In genomic region chr5:126594077-126594476, GRCh38 we compare ENCODE assay signal across 8 cellular contexts. TPM values are rescaled to one million over a fixed set of nuclear protein-coding genes. Genes with fewer than 3 reads are reported as not detected.
DNase-seq lines count a peak whose midpoint lies in the region; ATAC-seq, FAIRE-seq and TF ChIP-seq lines count a peak whose summit lies in the region.

No MANE protein-coding gene starts in this region.

- POLR2A ChIA-PET in GM12878 (lab: Charles Lee): interaction anchor here (0.6 to 0.7 kb wide), 2 partner anchors 79 to 231 kb away, joined by 3 to 5 read pairs; no protein-coding TSS in a partner anchor

- no peaks in the 10 kb centered on the region; the same call in 2 of the 3 replicates for H3K9me3 ChIP-seq in GM12878 (replicated peaks; ENCODE audit: control insufficient read depth, insufficient read depth, low read length)
- H3K9me3 ChIP-seq in lower lobe of right lung: no peaks in the 10 kb centered on the region
- H3K9me3 ChIP-seq in upper lobe of left lung: no peaks in the 10 kb centered on the region

- SMC1A ChIA-PET in GM12878 (lab: Charles Lee; ENCODE audit: uncharacterized antibody, unreplicated experiment): no interaction called here

- RAD21 ChIA-PET in GM12878 (lab: Charles Lee; ENCODE audit: unreplicated experiment): no interaction called here

- H3K27me3 ChIP-seq in GM12878 (replicated peaks in 1 of 2; ENCODE audit: control insufficient read depth in 2 of 2, insufficient read depth in 2 of 2, low read length in 1 of 2): peaks cover 0 to 2% of the 10 kb centered on the region in 2 experiments; a peak in 3 of 4 replicates
- no peaks in the 10 kb centered on the region for H3K27me3 ChIP-seq in lower lobe of right lung (ENCODE audit: low read depth)
- no peaks in the 10 kb centered on the region for H3K27me3 ChIP-seq in upper lobe of left lung

- in situ Hi-C loops in GM12878 (cut with MboI): no loop called here

- BruUV-seq in GM12878 (replicated peaks; lab: Mats Ljungman, UMichigan): no TSS peak

- no peaks in the 10 kb centered on the region for H3K4me1 ChIP-seq in GM12878 (ENCODE audit: control insufficient read depth, insufficient read depth, low read length)
- peaks cover 13% of the 10 kb centered on the region for H3K4me1 ChIP-seq in lower lobe of right lung
- peaks cover 3 to 27% (median 12%) of the 10 kb centered on the region in 4 donors for H3K4me1 ChIP-seq in upper lobe of left lung

- TF ChIP-seq CTCF in GM12878 (IDR thresholded peaks at IDR 0.05 in 2 of 3, conservative IDR thresholded peaks at IDR 0.05 in 1 of 3; ENCODE audit: control insufficient read depth in 2 of 3, extremely low read depth in 1 of 3, insufficient read depth in 1 of 3, low read depth in 3 of 3, low read length in 3 of 3): no peak
- no peak for TF ChIP-seq CTCF in lower lobe of right lung (IDR thresholded peaks at IDR 0.05)
- TF ChIP-seq CTCF in upper lobe of left lung (IDR thresholded peaks at IDR 0.05): no peak

- intact Hi-C loops in activated naive CD4-positive, alpha-beta T cell treated with anti-CD3 and anti-CD28 coated beads for 36 hours (cut with micrococcal nuclease): no loop called here
- intact Hi-C loops in GM12878 (cut with micrococcal nuclease; ENCODE audit: unreplicated experiment) (no loop called here), lower lobe of right lung (cut with DNase I) (no loop called here)

- no peaks in the 10 kb centered on the region for H3K9me3 Mint-ChIP-seq in activated naive CD4-positive, alpha-beta T cell treated with anti-CD3 and anti-CD28 coated beads for 36 hours

- no peaks in the 10 kb centered on the region for H3K36me3 Mint-ChIP-seq in activated naive CD4-positive, alpha-beta T cell treated with anti-CD3 and anti-CD28 coated beads for 36 hours (ENCODE audit: low read depth)

- FAIRE-seq in GM12878 (lab: Jason Lieb, UNC) (no peak), GM12892 (lab: Jason Lieb, UNC) (no peak)

- H3K4me3 ChIP-seq in GM12878 (peak overlapping the region; percentile 12; the same call in 1 of the 2 replicates), lower lobe of right lung (peak overlapping the region; percentile 78), upper lobe of left lung (peak overlapping the region in 3 of 4 donors; percentile 56 to 77 (median 75))

- no peak overlapping the region for H3K27ac Mint-ChIP-seq in activated naive CD4-positive, alpha-beta T cell treated with anti-CD3 and anti-CD28 coated beads for 36 hours

- peaks cover 6% of the 10 kb centered on the region for H3K27me3 Mint-ChIP-seq in activated naive CD4-positive, alpha-beta T cell treated with anti-CD3 and anti-CD28 coated beads for 36 hours (ENCODE audit: low read depth)

- H2AFZ ChIP-seq in GM12878 (ENCODE audit: control insufficient read depth, low read depth, low read length): no peak overlapping the region

- no peak overlapping the region for H3K4me2 ChIP-seq in GM12878 (ENCODE audit: control insufficient read depth, insufficient read depth)

- no peak for TF ChIP-seq EP300 in GM12878 (IDR thresholded peaks at IDR 0.05; ENCODE audit: borderline replicate concordance in 1 of 2, control insufficient read depth in 1 of 2, low read depth in 2 of 2, low read length in 2 of 2)
- TF ChIP-seq EP300 in upper lobe of left lung (IDR thresholded peaks at IDR 0.05): no peak

- CTCF ChIA-PET in activated naive CD4-positive, alpha-beta T cell treated with anti-CD3 and anti-CD28 coated beads for 36 hours (lab: Charles Lee): interaction anchor here (1.1 to 1.6 kb wide), 3 partner anchors 10 to 257 kb away, joined by 3 to 4 read pairs (median 3); no protein-coding TSS in a partner anchor
- CTCF ChIA-PET in GM12878 (lab: Yijun Ruan, JAX): interaction anchor here (0.6 to 1.5 kb wide), 3 partner anchors 10 to 217 kb away, joined by 3 to 4 read pairs (median 3); no protein-coding TSS in a partner anchor

- peaks cover 6% of the 10 kb centered on the region for H3K4me1 Mint-ChIP-seq in activated naive CD4-positive, alpha-beta T cell treated with anti-CD3 and anti-CD28 coated beads for 36 hours (ENCODE audit: low read depth)

- no peak for TF ChIP-seq RAD21 in GM12878 (IDR thresholded peaks at IDR 0.05; ENCODE audit: insufficient read depth, low read depth, low read length)

- no peaks in the 10 kb centered on the region for H3K36me3 ChIP-seq in GM12878 (ENCODE audit: control insufficient read depth in 2 of 2, insufficient read depth in 2 of 2, low read length in 1 of 2)
- H3K36me3 ChIP-seq in lower lobe of right lung: peaks cover 6% of the 10 kb centered on the region
- H3K36me3 ChIP-seq in upper lobe of left lung: peaks cover 0 to 11% (median 5%) of the 10 kb centered on the region in 4 donors

- TF ChIP-seq POLR2A in GM12878 (IDR thresholded peaks at IDR 0.05; ENCODE audit: low read depth, low read length) (no peak), upper lobe of left lung (IDR thresholded peaks at IDR 0.05) (no peak), GM12892 (IDR thresholded peaks at IDR 0.05; ENCODE audit: low read depth, low read length) (no peak)

- H3K79me2 ChIP-seq in GM12878 (ENCODE audit: control insufficient read depth, insufficient read depth, low read length): no peaks in the 10 kb centered on the region

- no peak for DNase-seq in activated naive CD4-positive, alpha-beta T cell treated with anti-CD3 and anti-CD28 coated beads for 36 hours
- no peak for DNase-seq in activated naive CD4-positive, alpha-beta T cell (lab: John Stamatoyannopoulos, UW)
- no peak for DNase-seq in GM12878 (ENCODE audit: low read depth, low spot score)
- DNase-seq in lower lobe of right lung: no peak
- DNase-seq in upper lobe of left lung: no peak
- no peak for DNase-seq in GM12892 (ENCODE audit: insufficient read length)
- no peak for DNase-seq in left lobe of liver (ENCODE audit: low spot score)

- H3K27ac ChIP-seq in GM12878 (ENCODE audit: control insufficient read depth, insufficient read depth): no peak overlapping the region
- peak overlapping the region; percentile 80 for H3K27ac ChIP-seq in lower lobe of right lung
- H3K27ac ChIP-seq in upper lobe of left lung: peak overlapping the region in 1 of 4 donors; percentile 71

- H3K4me3 Mint-ChIP-seq in activated naive CD4-positive, alpha-beta T cell treated with anti-CD3 and anti-CD28 coated beads for 36 hours: peak overlapping the region; percentile 80

- 63% methylated on average over 10 of the region's 12 CpGs for WGBS in GM12878 (ENCODE audit: insufficient coverage, insufficient replicate concordance, low lambda C conversion rate, missing lambda C conversion rate)
- WGBS in upper lobe of left lung, 2 donors: 35 to 48% methylated on average over 12 of the region's 12 CpGs

- ATAC-seq in GM12878: no peak
- ATAC-seq in lower lobe of right lung: no peak
- no peak for ATAC-seq in upper lobe of left lung (ENCODE audit: low FRiP score in 2 of 2)
- ATAC-seq in GM21381 (IDR thresholded peaks at IDR 0.05; ENCODE audit: unreplicated experiment): no peak
- no peak for ATAC-seq in left lobe of liver

- no peaks in the 10 kb centered on the region for H4K20me1 ChIP-seq in GM12878 (ENCODE audit: control insufficient read depth, insufficient read depth)

- H3K9ac ChIP-seq in GM12878 (ENCODE audit: control insufficient read depth, insufficient read depth, low read length): no peak overlapping the region

RNA-seq across cellular contexts. Expression of gene ALDH7A1, which starts 0.9 kb away (rescaled TPM):
- 10 to 100 TPM; 10.3 to 11.3 TPM for total RNA-seq in activated naive CD4-positive, alpha-beta T cell treated with anti-CD3 and anti-CD28 coated beads for 36 hours
- total RNA-seq in GM12878 (2013; cell fraction: nucleolus; rRNA removed): 14.1 and 83.3 TPM in 2 replicates
- total RNA-seq in GM12878 (2014; rRNA removed) (0.82 TPM in 1 of 2 replicates, not detected in the other), GM12878 (2014; rRNA removed; fragmentation: Illumina TruSeq; extraction: Trizol) (0.32 and 0.45 TPM in 2 replicates), GM12878 (2021) (0.41 and 1.1 TPM in 2 replicates), lower lobe of right lung (23.7 TPM), upper lobe of left lung (10 to 100 TPM; 19.3 to 41.4 (median 30.0) TPM), left lobe of liver (128 TPM)
- polyA plus RNA-seq in GM12878 (2011; ENCODE audit: low read depth): 0.92 TPM
- polyA plus RNA-seq in GM12878 (2011; rRNA removed) (0.18 and 0.33 TPM in 2 replicates), GM12878 (2014; fragmentation: Illumina TruSeq; extraction: Trizol) (0.44 and 0.48 TPM in 2 replicates), GM12878 (2014; fragmentation: Nextera tagmentation; extraction: Ambion mirVana) (under 1 TPM; 0.24 TPM), GM12878 (2014; rRNA removed) (0.28 and 0.80 TPM in 2 replicates), GM12878 (2016; fragmentation: Nextera tagmentation; extraction: Ambion mirVana) (1 to 10 TPM in 1 of 2 experiments, under 1 TPM in 1; 0.75 to 1.0 TPM)
- 0.18 TPM in 2 replicates for polyA plus RNA-seq in GM12878 (2011; cell fraction: cytosol; rRNA removed)
- 0.43 TPM in 1 of 2 replicates, not detected in the other for polyA plus RNA-seq in GM12878 (2011; cell fraction: nucleus; rRNA removed)
- polyA plus RNA-seq in GM12878 (2012): 1.2 and 1.9 TPM in 2 replicates
- 0.15 and 0.37 TPM in 2 replicates for polyA minus RNA-seq in GM12878 (2011; rRNA and poly(A)+ RNA removed)
- 1.9 and 2.1 TPM in 2 replicates for polyA minus RNA-seq in GM12878 (2011; cell fraction: cytosol; rRNA and poly(A)+ RNA removed)
- 0.38 TPM in 1 of 2 replicates, not detected in the other for polyA minus RNA-seq in GM12878 (2011; cell fraction: nucleus; rRNA and poly(A)+ RNA removed)
- polyA plus RNA-seq in GM12892 (2012; ENCODE audit: missing spikeins): 1.1 TPM

RNA-seq across cellular contexts. Expression of gene PHAX, which starts 6.7 kb away (rescaled TPM):
- 10 to 100 TPM; 34.9 to 37.2 TPM for total RNA-seq in activated naive CD4-positive, alpha-beta T cell treated with anti-CD3 and anti-CD28 coated beads for 36 hours
- 36.8 and 38.3 TPM in 2 replicates for total RNA-seq in GM12878 (2013; cell fraction: nucleolus; rRNA removed)
- total RNA-seq in GM12878 (2014; rRNA removed) (28.2 and 35.5 TPM in 2 replicates), GM12878 (2014; rRNA removed; fragmentation: Illumina TruSeq; extraction: Trizol) (70.2 and 72.1 TPM in 2 replicates), GM12878 (2021) (30.8 and 33.1 TPM in 2 replicates), lower lobe of right lung (25.1 TPM), upper lobe of left lung (10 to 100 TPM; 22.7 to 66.6 (median 30.8) TPM), left lobe of liver (13.6 TPM)
- 39.9 TPM for polyA plus RNA-seq in GM12878 (2011; ENCODE audit: low read depth)
- polyA plus RNA-seq in GM12878 (2011; rRNA removed) (42.5 and 67.0 TPM in 2 replicates), GM12878 (2014; fragmentation: Illumina TruSeq; extraction: Trizol) (59.8 and 92.3 TPM in 2 replicates), GM12878 (2014; fragmentation: Nextera tagmentation; extraction: Ambion mirVana) (10 to 100 TPM; 60.8 to 71.5 TPM), GM12878 (2014; rRNA removed) (29.8 and 30.4 TPM in 2 replicates), GM12878 (2016; fragmentation: Nextera tagmentation; extraction: Ambion mirVana) (10 to 100 TPM; 86.3 to 88.7 TPM)
- 30.2 and 34.1 TPM in 2 replicates for polyA plus RNA-seq in GM12878 (2011; cell fraction: cytosol; rRNA removed)
- polyA plus RNA-seq in GM12878 (2011; cell fraction: nucleus; rRNA removed): 9.2 and 17.4 TPM in 2 replicates
- 40.1 and 42.9 TPM in 2 replicates for polyA plus RNA-seq in GM12878 (2012)
- 38.7 and 45.0 TPM in 2 replicates for polyA minus RNA-seq in GM12878 (2011; rRNA and poly(A)+ RNA removed)
- 11.4 and 18.4 TPM in 2 replicates for polyA minus RNA-seq in GM12878 (2011; cell fraction: cytosol; rRNA and poly(A)+ RNA removed)
- 13.2 and 26.5 TPM in 2 replicates for polyA minus RNA-seq in GM12878 (2011; cell fraction: nucleus; rRNA and poly(A)+ RNA removed)
- polyA plus RNA-seq in GM12892 (2012; ENCODE audit: missing spikeins): 41.7 TPM

Comparison
In these comparisons a context has a peak if more than half of its experiments do, and no peak if none do; other contexts are left out.
1. H3K4me3 ChIP-seq: peak in every context shown above with its lines; median percentile 78 in lower lobe of right lung; 75 in upper lobe of left lung; 12 in GM12878.